In genomic region chrX:71210829-71211228, GRCh38 we compare ENCODE assay signal across 22 cellular contexts. TPM values are rescaled to one million over a fixed set of nuclear protein-coding genes. Genes with fewer than 3 reads are reported as not detected.
"Had no signal": no experiment of that assay in that cellular context is flagged by ENCODE, and none has a peak within 500 bp of the region (broad histone marks: within the 10 kb centered on the region; RNA-seq: fewer than 3 reads in every experiment).

No MANE protein-coding gene starts in this region.

- H3K9me3 Mint-ChIP-seq: activated CD4-positive, alpha-beta T cell treated with anti-CD3 and anti-CD28 coated beads, Interleukin-2, amount 10 ng/mL, durations not matched to agents 24 days and 14 days; activated T-cell treated with anti-CD3 and anti-CD28 coated beads, Interleukin-2, amount 50 U/mL, for 72 hours; central memory CD8-positive, alpha-beta T cell; memory B cell had no signal

- H3K27me3 ChIP-seq: ovary, suprapubic skin had no signal

- H3K36me3 ChIP-seq: ovary, suprapubic skin had no signal

- DNase-seq: activated CD4-positive, alpha-beta T cell treated with anti-CD3 and anti-CD28 coated beads, Interleukin-2, amount 10 ng/mL, durations not matched to agents 24 days and 14 days; activated CD4-positive, CD25-positive, alpha-beta regulatory T cell; activated CD8-positive, alpha-beta memory T cell treated with anti-CD3 and anti-CD28 coated beads, Interleukin-2, amount 50 U/mL, for 4 hours; activated CD8-positive, alpha-beta T cell treated with anti-CD3 and anti-CD28 coated beads, Interleukin-2, amount 10 ng/mL, durations not matched to agents 7 days and 5 days; activated gamma-delta T cell; activated T-cell treated with anti-CD3 and anti-CD28 coated beads, Interleukin-2, amount 50 U/mL, for 72 hours; amygdala; kidney glomerular epithelial cell; left ventricle myocardium superior; mucosa of descending colon; naive thymus-derived CD4-positive, alpha-beta T cell; ovary; small intestine; stimulated activated CD4-positive, alpha-beta T cell treated with anti-CD3 and anti-CD28 coated beads, Interleukin-4, amount 100 ng/mL, for 4 hours; stimulated activated naive CD8-positive, alpha-beta T cell treated with anti-CD3 and anti-CD28 coated beads, Interleukin-15, Interleukin-2, amounts not matched to agents 100 U/mL and 50 U/mL, for 24 hours; trophoblast cell had no signal

- H3K4me1 Mint-ChIP-seq: activated CD4-positive, alpha-beta T cell treated with anti-CD3 and anti-CD28 coated beads, Interleukin-2, amount 10 ng/mL, durations not matched to agents 24 days and 14 days; brain; central memory CD8-positive, alpha-beta T cell; memory B cell; naive thymus-derived CD4-positive, alpha-beta T cell had no signal

- H3K4me3 Mint-ChIP-seq: activated CD4-positive, alpha-beta T cell treated with anti-CD3 and anti-CD28 coated beads, Interleukin-2, amount 10 ng/mL, durations not matched to agents 24 days and 14 days; activated CD8-positive, alpha-beta T cell treated with anti-CD3 and anti-CD28 coated beads, Interleukin-2, amount 10 ng/mL, durations not matched to agents 7 days and 5 days; activated naive CD8-positive, alpha-beta T cell; activated T-cell treated with anti-CD3 and anti-CD28 coated beads, Interleukin-2, amount 50 U/mL, for 72 hours; brain; central memory CD8-positive, alpha-beta T cell; memory B cell; naive thymus-derived CD4-positive, alpha-beta T cell had no signal

- H3K36me3 Mint-ChIP-seq: activated naive CD8-positive, alpha-beta T cell; brain; memory B cell; naive thymus-derived CD4-positive, alpha-beta T cell had no signal

- ATAC-seq: activated CD8-positive, alpha-beta T cell treated with anti-CD3 and anti-CD28 coated beads, Interleukin-2, amount 10 ng/mL, durations not matched to agents 7 days and 5 days; activated T-cell treated with anti-CD3 and anti-CD28 coated beads, Interleukin-2, amount 50 U/mL, for 72 hours; left ventricle myocardium superior; mucosa of descending colon; naive thymus-derived CD4-positive, alpha-beta T cell; stimulated activated naive CD8-positive, alpha-beta T cell treated with anti-CD3 and anti-CD28 coated beads, Interleukin-15, Interleukin-2, amounts not matched to agents 100 U/mL and 50 U/mL, for 24 hours had no signal

- H3K27me3 Mint-ChIP-seq: activated naive CD8-positive, alpha-beta T cell; central memory CD8-positive, alpha-beta T cell had no signal

- H3K4me3 ChIP-seq: coronary artery, mucosa of descending colon, ovary, suprapubic skin had no signal

- H3K9me3 ChIP-seq: mucosa of descending colon, ovary, suprapubic skin had no signal

- H3K27ac Mint-ChIP-seq: activated CD4-positive, alpha-beta T cell treated with anti-CD3 and anti-CD28 coated beads, Interleukin-2, amount 10 ng/mL, durations not matched to agents 24 days and 14 days; activated CD8-positive, alpha-beta T cell treated with anti-CD3 and anti-CD28 coated beads, Interleukin-2, amount 10 ng/mL, durations not matched to agents 7 days and 5 days; activated naive CD8-positive, alpha-beta T cell; activated T-cell treated with anti-CD3 and anti-CD28 coated beads, Interleukin-2, amount 50 U/mL, for 72 hours; memory B cell; naive thymus-derived CD4-positive, alpha-beta T cell had no signal

- H3K4me1 ChIP-seq: suprapubic skin had no signal

RNA-seq across cellular contexts. Expression of gene GJB1, which starts 12.2 kb away (rescaled TPM):
- total RNA-seq: activated CD4-positive, alpha-beta T cell treated with anti-CD3 and anti-CD28 coated beads, Interleukin-2, amount 10 ng/mL, durations not matched to agents 24 days and 14 days; activated CD8-positive, alpha-beta T cell treated with anti-CD3 and anti-CD28 coated beads, Interleukin-2, amount 10 ng/mL, durations not matched to agents 7 days and 5 days; left ventricle myocardium superior; naive thymus-derived CD4-positive, alpha-beta T cell had no signal
